15 cellular contexts compared by ENCODE assay signal in the genomic region with DNA sequence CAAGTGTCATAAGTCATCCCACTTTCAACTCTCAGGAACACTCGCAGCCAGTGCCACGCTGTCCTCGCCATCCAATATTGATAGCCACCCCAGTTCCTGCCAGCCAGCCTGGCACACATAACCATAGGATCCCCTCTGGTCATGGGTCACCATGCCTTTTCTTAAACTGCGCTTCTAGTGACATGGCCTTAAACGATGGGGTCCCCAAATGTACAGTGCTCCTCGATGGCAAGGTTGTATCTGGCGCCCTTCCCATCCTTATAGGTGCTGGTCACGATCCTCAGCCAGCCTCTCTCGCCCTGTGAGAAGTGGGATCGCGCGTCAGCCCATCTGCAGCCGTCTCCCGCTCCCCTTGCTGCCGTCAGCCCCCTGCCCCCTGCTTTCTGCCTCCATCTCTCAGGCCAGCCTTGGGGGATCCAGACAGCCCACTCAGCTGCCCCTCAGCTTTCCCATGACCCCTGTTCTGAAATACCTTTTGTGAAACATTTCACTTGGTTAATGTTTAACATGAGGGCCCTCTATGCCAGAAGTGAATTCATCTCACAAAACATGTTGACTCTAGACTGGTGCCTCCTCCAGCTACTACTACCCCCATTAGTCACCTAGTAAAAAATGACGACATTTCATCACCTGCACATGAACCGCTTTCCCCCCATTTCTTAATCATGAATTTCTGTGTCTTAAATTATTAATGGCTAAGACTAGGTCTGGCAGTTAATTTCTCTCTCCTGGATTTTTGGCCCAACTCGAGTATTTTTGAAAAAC. TPM values are rescaled to one million over a fixed set of nuclear protein-coding genes. Genes with fewer than 3 reads are reported as not detected.
DNase-seq lines count a peak whose midpoint lies in the region; ATAC-seq, FAIRE-seq and TF ChIP-seq lines count a peak whose summit lies in the region.
"Had no signal": no experiment of that assay in that cellular context is flagged by ENCODE, and none has a peak within 500 bp of the region (broad histone marks: within the 10 kb centered on the region; RNA-seq: fewer than 3 reads in every experiment).

No MANE protein-coding gene starts in this region.

- WGBS in HepG2 (ENCODE audit: low lambda C conversion rate) = 72% methylated on average over 18 of the region's 18 CpGs

- H3K36me3 Mint-ChIP-seq in activated naive CD8-positive, alpha-beta T cell treated with anti-CD3 and anti-CD28 coated beads, Interleukin-2, amount 50 U/mL, for 24 hours (ENCODE audit: low read depth) = peaks cover 57% of the 10 kb centered on the region

- no peak for TF ChIP-seq RAD21 in HepG2 (CRISPR knock-in tag; IDR thresholded peaks at IDR 0.05)

- TF ChIP-seq EP300 in HepG2 (IDR thresholded peaks at IDR 0.05; ENCODE audit: low read depth in 2 of 2, low read length in 2 of 2) = peak; percentile 32 to 62; a peak in 1 of 4 replicates
- 0 out of 2 replicates have a peak, but pooled peaks have one; percentile 26 for TF ChIP-seq EP300 in HepG2 (CRISPR knock-in tag; IDR thresholded peaks at IDR 0.05; ENCODE audit: borderline replicate concordance)

- TF ChIP-seq CTCF in HepG2 (CRISPR knock-in tag; IDR thresholded peaks at IDR 0.05) = no peak

- H2AFZ ChIP-seq in HepG2 (ENCODE audit: low read length) = no peak overlapping the region

- DNase-seq in ACHN (peak; percentile 37), HepG2 (ENCODE audit: low spot score) (peak; percentile 96)
- DNase-seq in activated naive CD8-positive, alpha-beta T cell treated with anti-CD3 and anti-CD28 coated beads, Interleukin-2, amount 50 U/mL, for 24 hours = no peak
- DNase-seq: anterior cingulate cortex; C1 segment of cervical spinal cord; hypothalamus; KBM-7; NCI-H1930; stimulated activated CD8-positive, alpha-beta memory T cell treated with anti-CD3 and anti-CD28 coated beads, Interleukin-4, amount 100 ng/mL, for 48 hours had no signal

- intact Hi-C loops in HepG2 (cut with micrococcal nuclease; ENCODE audit: unreplicated experiment) = loop anchor here (5.0 kb wide), 1 partner anchor 37 kb away; the partner anchor contains the start of gene ATP5F1E

- no peak overlapping the region for H3K4me3 Mint-ChIP-seq in activated naive CD8-positive, alpha-beta T cell treated with anti-CD3 and anti-CD28 coated beads, Interleukin-2, amount 50 U/mL, for 24 hours

- H3K27ac ChIP-seq in HepG2 (ENCODE audit: extremely low read length, insufficient read depth, low read length) = peak overlapping the region; percentile 53

- peak; percentile 78 for FAIRE-seq in HepG2 (lab: Jason Lieb, UNC)
- FAIRE-seq: H54 had no signal

- no peaks in the 10 kb centered on the region for H3K27me3 ChIP-seq in HepG2 (ENCODE audit: control insufficient read depth in 1 of 2, insufficient read depth in 2 of 2, low read length in 2 of 2)

- no TSS peak for BruUV-seq in HepG2 (replicated peaks; lab: Mats Ljungman, UMichigan)

- H3K9me3 Mint-ChIP-seq in activated naive CD8-positive, alpha-beta T cell treated with anti-CD3 and anti-CD28 coated beads, Interleukin-2, amount 50 U/mL, for 24 hours = no peaks in the 10 kb centered on the region

- H3K9me3 ChIP-seq in HepG2 (ENCODE audit: low read length) = no peaks in the 10 kb centered on the region

- peak overlapping the region; percentile 7 for H3K27ac Mint-ChIP-seq in activated naive CD8-positive, alpha-beta T cell treated with anti-CD3 and anti-CD28 coated beads, Interleukin-2, amount 50 U/mL, for 24 hours

- CTCF ChIA-PET in HepG2 (lab: Yijun Ruan, JAX; ENCODE audit: low intra/inter-chr PET ratio, low total read pairs) = no interaction called here

- TF ChIP-seq POLR2A in GM18505 (IDR thresholded peaks at IDR 0.05; ENCODE audit: borderline replicate concordance, extremely low read depth, insufficient read depth, insufficient read length) (peak; percentile 49), HepG2 (IDR thresholded peaks at IDR 0.05; ENCODE audit: insufficient read depth in 1 of 2, low read depth in 2 of 2, low read length in 2 of 2) (no peak; a peak in 1 of 4 replicates)

- H4K20me1 ChIP-seq in HepG2 (ENCODE audit: insufficient read depth, low read length) = no peaks in the 10 kb centered on the region

- peaks cover 34 to 48% of the 10 kb centered on the region in 2 experiments for H3K36me3 ChIP-seq in HepG2 (replicated peaks in 1 of 2; ENCODE audit: control insufficient read depth in 1 of 2, insufficient read depth in 2 of 2, low read length in 2 of 2)

- POLR2A ChIA-PET in HepG2 (lab: Yijun Ruan, JAX) = interaction anchor here (1.0 to 2.1 kb wide), 7 partner anchors 10 to 107 kb away, joined by 3 to 19 read pairs (median 9); partner anchors contain the start of genes ATP5F1E and NELFCD

- H3K4me2 ChIP-seq in HepG2 (ENCODE audit: low read depth, low read length) = peak overlapping the region; percentile 32

- in situ Hi-C loops in ACHN (cut with HindIII; ENCODE audit: low pct_ligation_motif_present, low pct_unique_long_range_greater_than_20kb, low sequenced_read_pairs) = no loop called here
- in situ Hi-C loops in HepG2 (cut with HindIII; ENCODE audit: extremely low pct_ligation_motif_present, low pct_unique_long_range_greater_than_20kb) = no loop called here

- no peaks in the 10 kb centered on the region for H3K79me2 ChIP-seq in HepG2 (ENCODE audit: insufficient read depth, low read length)

- no peak for ATAC-seq in GM18505 (IDR thresholded peaks at IDR 0.05; ENCODE audit: unreplicated experiment)
- no peak for ATAC-seq in activated naive CD8-positive, alpha-beta T cell treated with anti-CD3 and anti-CD28 coated beads, Interleukin-2, amount 50 U/mL, for 24 hours
- ATAC-seq in HepG2 = peak; percentile 81
- ATAC-seq in GM19023 (IDR thresholded peaks at IDR 0.05; ENCODE audit: unreplicated experiment) = no peak
- no peak for ATAC-seq in GM18907 (IDR thresholded peaks at IDR 0.05; ENCODE audit: unreplicated experiment)
- ATAC-seq in GM19351 (IDR thresholded peaks at IDR 0.05; ENCODE audit: unreplicated experiment) = no peak
- no peak for ATAC-seq in HG03095 (IDR thresholded peaks at IDR 0.05; ENCODE audit: unreplicated experiment)

- H3K4me3 ChIP-seq in HepG2 (replicated peaks in 1 of 3; ENCODE audit: insufficient read depth in 1 of 3, low read depth in 2 of 3, low read length in 3 of 3) = peak overlapping the region in 1 of 3 experiments; percentile 1; a peak in 1 of 6 replicates

- H3K9ac ChIP-seq in HepG2 (ENCODE audit: insufficient read depth, low read depth, low read length) = 0 out of 2 replicates have a peak overlapping the region, but pooled peaks have one; percentile 2

- H3K27me3 Mint-ChIP-seq in activated naive CD8-positive, alpha-beta T cell treated with anti-CD3 and anti-CD28 coated beads, Interleukin-2, amount 50 U/mL, for 24 hours = no peaks in the 10 kb centered on the region

- H3K4me1 ChIP-seq in HepG2 (ENCODE audit: insufficient read depth, low read length) = peaks cover 63% of the 10 kb centered on the region

- H3K4me1 Mint-ChIP-seq in activated naive CD8-positive, alpha-beta T cell treated with anti-CD3 and anti-CD28 coated beads, Interleukin-2, amount 50 U/mL, for 24 hours = no peaks in the 10 kb centered on the region

RNA-seq across cellular contexts. Expression of gene CTSZ, which starts 11.4 kb away (rescaled TPM):
- total RNA-seq in HepG2 (2016; rRNA removed; fragmentation: Illumina TruSeq; extraction: Trizol) = not detected in 2 replicates
- total RNA-seq in HepG2 (2016; cell fraction: cytosol; rRNA removed; fragmentation: Illumina TruSeq; extraction: Trizol; ENCODE audit: low read depth) = not detected in 2 replicates
- total RNA-seq in HepG2 (2016; cell fraction: insoluble cytoplasmic fraction; rRNA removed; fragmentation: Illumina TruSeq; extraction: Trizol) = not detected in 2 replicates
- total RNA-seq in HepG2 (2016; cell fraction: membrane; rRNA removed; fragmentation: Illumina TruSeq; extraction: Trizol) = not detected in 2 replicates
- not detected in 2 replicates for total RNA-seq in HepG2 (2016; cell fraction: nucleus; rRNA removed; fragmentation: Illumina TruSeq; extraction: Trizol)
- 0.33 and 0.46 TPM in 2 replicates for polyA plus RNA-seq in HepG2 (2011; rRNA removed)
- polyA plus RNA-seq in HepG2 (2011; cell fraction: cytosol; rRNA removed) = 0.28 and 0.36 TPM in 2 replicates
- 0.23 and 0.59 TPM in 2 replicates for polyA plus RNA-seq in HepG2 (2011; cell fraction: nucleus; rRNA removed)
- polyA plus RNA-seq in HepG2 (2012) = 0.47 and 0.52 TPM in 2 replicates
- polyA plus RNA-seq in HepG2 (2016; cell fraction: cytosol; fragmentation: Illumina TruSeq; extraction: Trizol; ENCODE audit: low read depth) = not detected in 2 replicates
- not detected in 2 replicates for polyA plus RNA-seq in HepG2 (2016; cell fraction: insoluble cytoplasmic fraction; fragmentation: Illumina TruSeq; extraction: Trizol; ENCODE audit: low read depth)
- polyA plus RNA-seq in HepG2 (2016; cell fraction: membrane; fragmentation: Illumina TruSeq; extraction: Trizol; ENCODE audit: low read depth) = not detected in 2 replicates
- not detected in 2 replicates for polyA plus RNA-seq in HepG2 (2016; cell fraction: nucleus; fragmentation: Illumina TruSeq; extraction: Trizol; ENCODE audit: insufficient read depth, low read depth)
- polyA minus RNA-seq in HepG2 (2011; rRNA and poly(A)+ RNA removed; ENCODE audit: low replicate concordance) = 0.10 and 114 TPM in 2 replicates
- 0.70 TPM in 1 of 2 replicates, not detected in the other for polyA minus RNA-seq in HepG2 (2011; cell fraction: cytosol; rRNA and poly(A)+ RNA removed)
- polyA minus RNA-seq in HepG2 (2011; cell fraction: nucleus; rRNA and poly(A)+ RNA removed) = 1.0 TPM in 1 of 2 replicates, not detected in the other

RNA-seq across cellular contexts. Expression of gene NELFCD, which starts 14.6 kb away (rescaled TPM):
- total RNA-seq in HepG2 (2016; rRNA removed; fragmentation: Illumina TruSeq; extraction: Trizol) = 159 and 160 TPM in 2 replicates
- 40.4 and 47.8 TPM in 2 replicates for total RNA-seq in HepG2 (2016; cell fraction: cytosol; rRNA removed; fragmentation: Illumina TruSeq; extraction: Trizol; ENCODE audit: low read depth)
- 132 and 155 TPM in 2 replicates for total RNA-seq in HepG2 (2016; cell fraction: insoluble cytoplasmic fraction; rRNA removed; fragmentation: Illumina TruSeq; extraction: Trizol)
- total RNA-seq in HepG2 (2016; cell fraction: membrane; rRNA removed; fragmentation: Illumina TruSeq; extraction: Trizol) = 73.6 and 76.0 TPM in 2 replicates
- 124 and 141 TPM in 2 replicates for total RNA-seq in HepG2 (2016; cell fraction: nucleus; rRNA removed; fragmentation: Illumina TruSeq; extraction: Trizol)
- polyA plus RNA-seq in HepG2 (2011; rRNA removed) = 168 and 203 TPM in 2 replicates
- 156 and 174 TPM in 2 replicates for polyA plus RNA-seq in HepG2 (2011; cell fraction: cytosol; rRNA removed)
- 553 and 648 TPM in 2 replicates for polyA plus RNA-seq in HepG2 (2011; cell fraction: nucleus; rRNA removed)
- 143 and 173 TPM in 2 replicates for polyA plus RNA-seq in HepG2 (2012)
- 31.7 and 32.2 TPM in 2 replicates for polyA plus RNA-seq in HepG2 (2016; cell fraction: cytosol; fragmentation: Illumina TruSeq; extraction: Trizol; ENCODE audit: low read depth)
- 140 and 169 TPM in 2 replicates for polyA plus RNA-seq in HepG2 (2016; cell fraction: insoluble cytoplasmic fraction; fragmentation: Illumina TruSeq; extraction: Trizol; ENCODE audit: low read depth)
- polyA plus RNA-seq in HepG2 (2016; cell fraction: membrane; fragmentation: Illumina TruSeq; extraction: Trizol; ENCODE audit: low read depth) = 55.0 and 56.1 TPM in 2 replicates
- 254 and 278 TPM in 2 replicates for polyA plus RNA-seq in HepG2 (2016; cell fraction: nucleus; fragmentation: Illumina TruSeq; extraction: Trizol; ENCODE audit: insufficient read depth, low read depth)
- polyA minus RNA-seq in HepG2 (2011; rRNA and poly(A)+ RNA removed; ENCODE audit: low replicate concordance) = 150 and 192 TPM in 2 replicates
- 74.9 and 79.5 TPM in 2 replicates for polyA minus RNA-seq in HepG2 (2011; cell fraction: cytosol; rRNA and poly(A)+ RNA removed)
- polyA minus RNA-seq in HepG2 (2011; cell fraction: nucleus; rRNA and poly(A)+ RNA removed) = 224 and 244 TPM in 2 replicates

RNA-seq across cellular contexts. Expression of gene TUBB1, which starts 23.6 kb away (rescaled TPM):
- 0.11 and 0.17 TPM in 2 replicates for total RNA-seq in HepG2 (2016; rRNA removed; fragmentation: Illumina TruSeq; extraction: Trizol)
- total RNA-seq in HepG2 (2016; cell fraction: cytosol; rRNA removed; fragmentation: Illumina TruSeq; extraction: Trizol; ENCODE audit: low read depth) = not detected in 2 replicates
- total RNA-seq in HepG2 (2016; cell fraction: insoluble cytoplasmic fraction; rRNA removed; fragmentation: Illumina TruSeq; extraction: Trizol) = 0.17 and 0.25 TPM in 2 replicates
- total RNA-seq in HepG2 (2016; cell fraction: membrane; rRNA removed; fragmentation: Illumina TruSeq; extraction: Trizol) = 0.07 TPM in 1 of 2 replicates, not detected in the other
- total RNA-seq in HepG2 (2016; cell fraction: nucleus; rRNA removed; fragmentation: Illumina TruSeq; extraction: Trizol) = 0.09 and 0.16 TPM in 2 replicates
- 51.5 and 57.6 TPM in 2 replicates for polyA plus RNA-seq in HepG2 (2011; rRNA removed)
- 32.3 and 32.4 TPM in 2 replicates for polyA plus RNA-seq in HepG2 (2011; cell fraction: cytosol; rRNA removed)
- polyA plus RNA-seq in HepG2 (2011; cell fraction: nucleus; rRNA removed) = 71.8 and 73.9 TPM in 2 replicates
- polyA plus RNA-seq in HepG2 (2012) = 7.2 and 22.3 TPM in 2 replicates
- 0.03 TPM in 1 of 2 replicates, not detected in the other for polyA plus RNA-seq in HepG2 (2016; cell fraction: cytosol; fragmentation: Illumina TruSeq; extraction: Trizol; ENCODE audit: low read depth)
- 0.23 and 0.33 TPM in 2 replicates for polyA plus RNA-seq in HepG2 (2016; cell fraction: insoluble cytoplasmic fraction; fragmentation: Illumina TruSeq; extraction: Trizol; ENCODE audit: low read depth)
- polyA plus RNA-seq in HepG2 (2016; cell fraction: membrane; fragmentation: Illumina TruSeq; extraction: Trizol; ENCODE audit: low read depth) = 0.05 and 0.07 TPM in 2 replicates
- 0.33 and 0.59 TPM in 2 replicates for polyA plus RNA-seq in HepG2 (2016; cell fraction: nucleus; fragmentation: Illumina TruSeq; extraction: Trizol; ENCODE audit: insufficient read depth, low read depth)
- 47.0 TPM in 1 of 2 replicates, not detected in the other for polyA minus RNA-seq in HepG2 (2011; rRNA and poly(A)+ RNA removed; ENCODE audit: low replicate concordance)
- 17.2 and 17.4 TPM in 2 replicates for polyA minus RNA-seq in HepG2 (2011; cell fraction: cytosol; rRNA and poly(A)+ RNA removed)
- polyA minus RNA-seq in HepG2 (2011; cell fraction: nucleus; rRNA and poly(A)+ RNA removed) = 20.1 and 23.4 TPM in 2 replicates

RNA-seq across cellular contexts. Expression of gene ATP5F1E, which starts 36.5 kb away (rescaled TPM):
- total RNA-seq in HepG2 (2016; rRNA removed; fragmentation: Illumina TruSeq; extraction: Trizol) = 134 and 163 TPM in 2 replicates
- total RNA-seq in HepG2 (2016; cell fraction: cytosol; rRNA removed; fragmentation: Illumina TruSeq; extraction: Trizol; ENCODE audit: low read depth) = 136 and 187 TPM in 2 replicates
- 135 and 172 TPM in 2 replicates for total RNA-seq in HepG2 (2016; cell fraction: insoluble cytoplasmic fraction; rRNA removed; fragmentation: Illumina TruSeq; extraction: Trizol)
- 188 and 230 TPM in 2 replicates for total RNA-seq in HepG2 (2016; cell fraction: membrane; rRNA removed; fragmentation: Illumina TruSeq; extraction: Trizol)
- 74.5 and 76.2 TPM in 2 replicates for total RNA-seq in HepG2 (2016; cell fraction: nucleus; rRNA removed; fragmentation: Illumina TruSeq; extraction: Trizol)
- 99.9 and 121 TPM in 2 replicates for polyA plus RNA-seq in HepG2 (2011; rRNA removed)
- 40.4 and 46.7 TPM in 2 replicates for polyA plus RNA-seq in HepG2 (2011; cell fraction: cytosol; rRNA removed)
- polyA plus RNA-seq in HepG2 (2011; cell fraction: nucleus; rRNA removed) = 11.8 and 17.3 TPM in 2 replicates
- 85.8 and 145 TPM in 2 replicates for polyA plus RNA-seq in HepG2 (2012)
- 146 and 191 TPM in 2 replicates for polyA plus RNA-seq in HepG2 (2016; cell fraction: cytosol; fragmentation: Illumina TruSeq; extraction: Trizol; ENCODE audit: low read depth)
- polyA plus RNA-seq in HepG2 (2016; cell fraction: insoluble cytoplasmic fraction; fragmentation: Illumina TruSeq; extraction: Trizol; ENCODE audit: low read depth) = 167 and 175 TPM in 2 replicates
- 151 and 201 TPM in 2 replicates for polyA plus RNA-seq in HepG2 (2016; cell fraction: membrane; fragmentation: Illumina TruSeq; extraction: Trizol; ENCODE audit: low read depth)
- 88.7 and 95.7 TPM in 2 replicates for polyA plus RNA-seq in HepG2 (2016; cell fraction: nucleus; fragmentation: Illumina TruSeq; extraction: Trizol; ENCODE audit: insufficient read depth, low read depth)
- polyA minus RNA-seq in HepG2 (2011; rRNA and poly(A)+ RNA removed; ENCODE audit: low replicate concordance) = 19.0 and 25.4 TPM in 2 replicates
- 21.2 and 23.6 TPM in 2 replicates for polyA minus RNA-seq in HepG2 (2011; cell fraction: cytosol; rRNA and poly(A)+ RNA removed)
- 61.4 and 62.2 TPM in 2 replicates for polyA minus RNA-seq in HepG2 (2011; cell fraction: nucleus; rRNA and poly(A)+ RNA removed)

RNA-seq across cellular contexts. Expression of gene PRELID3B, which starts 46.9 kb away (rescaled TPM):
- 42.6 and 59.8 TPM in 2 replicates for total RNA-seq in HepG2 (2016; rRNA removed; fragmentation: Illumina TruSeq; extraction: Trizol)
- 19.8 and 23.7 TPM in 2 replicates for total RNA-seq in HepG2 (2016; cell fraction: cytosol; rRNA removed; fragmentation: Illumina TruSeq; extraction: Trizol; ENCODE audit: low read depth)
- total RNA-seq in HepG2 (2016; cell fraction: insoluble cytoplasmic fraction; rRNA removed; fragmentation: Illumina TruSeq; extraction: Trizol) = 40.7 and 62.3 TPM in 2 replicates
- 47.0 and 50.1 TPM in 2 replicates for total RNA-seq in HepG2 (2016; cell fraction: membrane; rRNA removed; fragmentation: Illumina TruSeq; extraction: Trizol)
- total RNA-seq in HepG2 (2016; cell fraction: nucleus; rRNA removed; fragmentation: Illumina TruSeq; extraction: Trizol) = 15.4 and 21.0 TPM in 2 replicates
- polyA plus RNA-seq in HepG2 (2011; rRNA removed) = 19.5 and 23.3 TPM in 2 replicates
- 7.1 and 11.2 TPM in 2 replicates for polyA plus RNA-seq in HepG2 (2011; cell fraction: cytosol; rRNA removed)
- polyA plus RNA-seq in HepG2 (2011; cell fraction: nucleus; rRNA removed) = 6.0 and 7.6 TPM in 2 replicates
- polyA plus RNA-seq in HepG2 (2012) = 17.6 and 21.3 TPM in 2 replicates
- 16.2 and 20.1 TPM in 2 replicates for polyA plus RNA-seq in HepG2 (2016; cell fraction: cytosol; fragmentation: Illumina TruSeq; extraction: Trizol; ENCODE audit: low read depth)
- 46.4 and 46.8 TPM in 2 replicates for polyA plus RNA-seq in HepG2 (2016; cell fraction: insoluble cytoplasmic fraction; fragmentation: Illumina TruSeq; extraction: Trizol; ENCODE audit: low read depth)
- 29.0 and 30.9 TPM in 2 replicates for polyA plus RNA-seq in HepG2 (2016; cell fraction: membrane; fragmentation: Illumina TruSeq; extraction: Trizol; ENCODE audit: low read depth)
- polyA plus RNA-seq in HepG2 (2016; cell fraction: nucleus; fragmentation: Illumina TruSeq; extraction: Trizol; ENCODE audit: insufficient read depth, low read depth) = 22.7 and 25.0 TPM in 2 replicates
- 35.2 and 278 TPM in 2 replicates for polyA minus RNA-seq in HepG2 (2011; rRNA and poly(A)+ RNA removed; ENCODE audit: low replicate concordance)
- 23.0 and 32.6 TPM in 2 replicates for polyA minus RNA-seq in HepG2 (2011; cell fraction: cytosol; rRNA and poly(A)+ RNA removed)
- 9.5 and 14.8 TPM in 2 replicates for polyA minus RNA-seq in HepG2 (2011; cell fraction: nucleus; rRNA and poly(A)+ RNA removed)
